Comparison of ENCODE assay signal across 11 cellular contexts in the genomic region with DNA sequence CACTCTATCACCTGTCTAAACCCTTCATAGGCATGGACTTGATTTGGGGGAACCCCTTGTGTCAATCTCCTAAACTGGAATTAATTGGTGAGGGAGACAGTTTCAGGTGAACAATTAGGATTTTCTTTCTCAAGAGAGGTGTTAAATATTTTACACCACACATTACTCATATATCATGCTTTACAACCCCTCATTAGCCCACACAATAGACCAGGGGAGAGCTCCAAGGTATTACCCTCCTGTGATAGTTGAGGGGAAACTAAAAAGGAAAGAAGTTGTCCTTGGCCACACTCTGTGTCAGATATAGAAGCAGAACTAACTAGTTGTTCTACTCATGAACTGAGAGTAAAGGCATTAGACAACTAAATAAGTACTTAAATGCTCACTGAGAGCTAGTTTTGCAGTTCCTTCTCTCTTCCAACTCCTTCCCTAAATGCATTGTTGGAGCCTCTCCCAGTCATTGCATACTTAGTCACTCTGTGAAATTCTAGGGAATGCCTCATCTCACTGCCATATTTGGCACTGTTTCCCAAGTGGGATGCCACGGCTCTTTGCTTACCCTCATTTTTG.
DNase-seq lines count a peak whose midpoint lies in the region; ATAC-seq and TF ChIP-seq lines count a peak whose summit lies in the region.
"Had no signal": no experiment of that assay in that cellular context is flagged by ENCODE, and none has a peak within 500 bp of the region (broad histone marks: within the 10 kb centered on the region; RNA-seq: fewer than 3 reads in every experiment).

No MANE protein-coding gene starts in this region.

- TF ChIP-seq CTCF in nephron progenitor cell (IDR thresholded peaks at IDR 0.05): no peak
- no peak for TF ChIP-seq CTCF in MM.1S (IDR thresholded peaks at IDR 0.05; ENCODE audit: low read length)

- H3K79me2 ChIP-seq in MM.1S (ENCODE audit: low read length): no peaks in the 10 kb centered on the region

- H3K4me3 ChIP-seq in MM.1S (ENCODE audit: low read length): no peak overlapping the region
- H3K4me3 ChIP-seq: Peyer's patch had no signal

- H3K36me3 ChIP-seq in MM.1S (replicated peaks; ENCODE audit: insufficient read depth, low read length): no peaks in the 10 kb centered on the region
- H3K36me3 ChIP-seq: Peyer's patch had no signal

- H3F3A ChIP-seq in MM.1S (ENCODE audit: insufficient read depth, low read length): no peaks in the 10 kb centered on the region

- no peak overlapping the region for H3K9ac ChIP-seq in MM.1S (ENCODE audit: low read length)

- H3K27me3 Mint-ChIP-seq in nephron progenitor cell (ENCODE audit: low read depth, poor library complexity): peaks cover 14% of the 10 kb centered on the region
- no peaks in the 10 kb centered on the region for H3K27me3 Mint-ChIP-seq in stimulated activated naive B cell treated with anti-CD40 and anti-IgM and Interleukin-4, amounts not matched to agents 10 μg/mL and 1 μg/mL and 100 μg/mL, for 72 hours

- H3K4me2 ChIP-seq in MM.1S (ENCODE audit: low read depth, low read length): no peak overlapping the region

- no peak overlapping the region for H2AFZ ChIP-seq in MM.1S (ENCODE audit: low read length)

- H3K27me3 ChIP-seq in MM.1S (replicated peaks; ENCODE audit: insufficient read depth, low read length): no peaks in the 10 kb centered on the region
- H3K27me3 ChIP-seq: Peyer's patch had no signal

- H3K4me1 Mint-ChIP-seq in nephron progenitor cell: peaks cover 46% of the 10 kb centered on the region
- H3K4me1 Mint-ChIP-seq in stimulated activated naive B cell treated with anti-CD40 and anti-IgM and Interleukin-4, amounts not matched to agents 10 μg/mL and 1 μg/mL and 100 μg/mL, for 72 hours: no peaks in the 10 kb centered on the region
- H3K4me1 Mint-ChIP-seq: CD4-positive, CD25-positive, alpha-beta regulatory T cell had no signal

- no peaks in the 10 kb centered on the region for H3K4me1 ChIP-seq in MM.1S (ENCODE audit: low read length)
- H3K4me1 ChIP-seq: Peyer's patch had no signal

- no peak overlapping the region for H3K27ac Mint-ChIP-seq in nephron progenitor cell
- H3K27ac Mint-ChIP-seq in stimulated activated naive B cell treated with anti-CD40 and anti-IgM and Interleukin-4, amounts not matched to agents 10 μg/mL and 1 μg/mL and 100 μg/mL, for 72 hours: no peak overlapping the region
- H3K27ac Mint-ChIP-seq: CD4-positive, CD25-positive, alpha-beta regulatory T cell had no signal

- H4K20me1 ChIP-seq in MM.1S (ENCODE audit: insufficient read depth, low read length): no peaks in the 10 kb centered on the region

- no peaks in the 10 kb centered on the region for H3K9me3 ChIP-seq in MM.1S (replicated peaks; ENCODE audit: insufficient read depth, low read length)
- H3K9me3 ChIP-seq: Peyer's patch had no signal

- no peaks in the 10 kb centered on the region for H3K9me2 ChIP-seq in MM.1S (replicated peaks; ENCODE audit: insufficient read depth, low read length)

- H3K36me3 Mint-ChIP-seq in nephron progenitor cell (ENCODE audit: low read depth): no peaks in the 10 kb centered on the region
- no peaks in the 10 kb centered on the region for H3K36me3 Mint-ChIP-seq in stimulated activated naive B cell treated with anti-CD40 and anti-IgM and Interleukin-4, amounts not matched to agents 10 μg/mL and 1 μg/mL and 100 μg/mL, for 72 hours
- H3K36me3 Mint-ChIP-seq: CD4-positive, CD25-positive, alpha-beta regulatory T cell had no signal

- no peak for ATAC-seq in stimulated activated naive B cell treated with anti-CD40 and anti-IgM and Interleukin-4, amounts not matched to agents 10 μg/mL and 1 μg/mL and 100 μg/mL, for 72 hours (replicated peaks)

- DNase-seq in EL (peak; percentile 81), NCI-H1092 treated with DMSO at 0.1 percent for 48 hours (lab: John Stamatoyannopoulos, UW) (peak; percentile 82), astrocyte of the hippocampus (ENCODE audit: low read depth, low spot score) (peak; percentile 69), nephron progenitor cell (no peak), ureter (ENCODE audit: low spot score) (no peak), MM.1S (no peak)
- no peak for DNase-seq in activated CD4-positive, CD25-positive, alpha-beta regulatory T cell treated with anti-CD3 and anti-CD28 coated beads, Interleukin-2, amount 50 U/mL, for 72 hours
- no peak for DNase-seq in stimulated activated naive B cell treated with anti-CD40 and anti-IgM and Interleukin-4, amounts not matched to agents 10 μg/mL and 1 μg/mL and 100 μg/mL, for 72 hours
- DNase-seq: CD4-positive, CD25-positive, alpha-beta regulatory T cell; NCI-H2171; Peyer's patch had no signal

- no peak overlapping the region for H3K27ac ChIP-seq in MM.1S (ENCODE audit: low read length)
- H3K27ac ChIP-seq: Peyer's patch had no signal

- H3K4me3 Mint-ChIP-seq in nephron progenitor cell: peak overlapping the region; percentile 16
- H3K4me3 Mint-ChIP-seq in stimulated activated naive B cell treated with anti-CD40 and anti-IgM and Interleukin-4, amounts not matched to agents 10 μg/mL and 1 μg/mL and 100 μg/mL, for 72 hours: no peak overlapping the region
- H3K4me3 Mint-ChIP-seq: CD4-positive, CD25-positive, alpha-beta regulatory T cell had no signal

- H3K9me3 Mint-ChIP-seq in nephron progenitor cell: no peaks in the 10 kb centered on the region
- H3K9me3 Mint-ChIP-seq in stimulated activated naive B cell treated with anti-CD40 and anti-IgM and Interleukin-4, amounts not matched to agents 10 μg/mL and 1 μg/mL and 100 μg/mL, for 72 hours: peaks cover 0 to 1% of the 10 kb centered on the region in 2 donors

Comparison
In these comparisons a context has a peak if more than half of its experiments do, and no peak if none do; other contexts are left out.
1. DNase-seq: peak in EL (single experiment), NCI-H1092 treated with DMSO at 0.1 percent for 48 hours (single experiment) and astrocyte of the hippocampus (single experiment); none in nephron progenitor cell (single experiment), ureter (single experiment), activated CD4-positive, CD25-positive, alpha-beta regulatory T cell treated with anti-CD3 and anti-CD28 coated beads, Interleukin-2, amount 50 U/mL, for 72 hours (single experiment), MM.1S (single experiment) and stimulated activated naive B cell treated with anti-CD40 and anti-IgM and Interleukin-4, amounts not matched to agents 10 μg/mL and 1 μg/mL and 100 μg/mL, for 72 hours (single experiment).